ENCODE assay signal across 9 cellular contexts in the genomic region with DNA sequence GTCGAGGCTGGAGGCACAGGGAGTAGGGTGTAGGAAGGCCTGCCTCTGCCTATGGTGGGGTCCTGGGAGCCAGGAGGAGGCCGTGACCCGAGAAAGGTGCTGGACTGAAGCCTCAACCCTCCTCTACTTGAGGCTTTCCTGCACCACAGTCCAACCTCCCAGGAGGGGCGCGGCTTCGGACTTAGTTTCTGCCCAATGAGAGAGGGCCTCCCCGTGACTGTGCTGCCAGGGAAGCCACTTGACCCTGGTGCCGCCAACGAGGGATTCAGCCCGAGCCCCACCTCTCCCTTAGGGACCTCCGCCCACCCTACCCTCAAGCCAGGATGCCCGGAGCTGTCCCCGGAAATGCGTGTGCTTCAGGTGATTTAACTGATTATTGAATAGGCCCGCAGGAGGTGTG. TPM values are rescaled to one million over a fixed set of nuclear protein-coding genes. Genes with fewer than 3 reads are reported as not detected.
A peak's percentile ranks its signal among the peaks of the same experiment; 100 is the strongest.
DNase-seq lines count a peak whose midpoint lies in the region; FAIRE-seq and TF ChIP-seq lines count a peak whose summit lies in the region.
"Not testable (repeated sequence)": the region's sequence is repeated elsewhere in the genome, so short reads cannot be mapped to it uniquely, and the experiment has no call there.
"Had no signal": no experiment of that assay in that cellular context is flagged by ENCODE, and none has a peak within 500 bp of the region (broad histone marks: within the 10 kb centered on the region; RNA-seq: fewer than 3 reads in every experiment).

Gene CGB3 (minus strand): TSS at position 101 of the 400 bp plus-strand sequence. CDS start 362 bp downstream, outside the sequence.

- not testable (repeated sequence) for H3K27ac ChIP-seq in astrocyte (ENCODE audit: low read depth, low read length)

- H4K20me1 ChIP-seq in astrocyte (ENCODE audit: insufficient read depth, low read length): not testable (repeated sequence)

- H3K36me3 ChIP-seq in astrocyte (ENCODE audit: insufficient read depth, low read length): not testable (repeated sequence)

- not testable (repeated sequence) for H2AFZ ChIP-seq in astrocyte (ENCODE audit: low read depth, low read length)

- H3K79me2 ChIP-seq in astrocyte (ENCODE audit: insufficient read depth, low read length): not testable (repeated sequence)

- H3K9ac ChIP-seq in astrocyte (ENCODE audit: low read length): not testable (repeated sequence)

- peaks cover 17% of the 10 kb centered on the region for H3K4me1 Mint-ChIP-seq in astrocyte (ENCODE audit: low read depth, unreplicated experiment)

- not testable (repeated sequence) for H3K4me1 ChIP-seq in astrocyte (ENCODE audit: insufficient read depth, low read length)

- H3K9me3 Mint-ChIP-seq in astrocyte (ENCODE audit: unreplicated experiment): not testable (repeated sequence)

- not testable (repeated sequence) for FAIRE-seq in astrocyte (lab: Jason Lieb, UNC)

- DNase-seq in astrocyte (ENCODE audit: low read depth): not testable (repeated sequence)

- not testable (repeated sequence) for H3K36me3 Mint-ChIP-seq in astrocyte (ENCODE audit: low read depth, unreplicated experiment)

- H3K4me3 Mint-ChIP-seq in astrocyte (ENCODE audit: unreplicated experiment): not testable (repeated sequence)

- H3K27me3 Mint-ChIP-seq in astrocyte (ENCODE audit: low read depth, unreplicated experiment): not testable (repeated sequence)

- peak within 1 kb of the TSS; percentile 54 for H3K27ac Mint-ChIP-seq in astrocyte (ENCODE audit: unreplicated experiment)

- TF ChIP-seq CTCF in astrocyte (IDR thresholded peaks at IDR 0.05; ENCODE audit: insufficient read depth, low read depth, low read length): not testable (repeated sequence)

- not testable (repeated sequence) for H3K4me3 ChIP-seq in astrocyte (ENCODE audit: insufficient read depth, low read depth, low read length)

- H3K27me3 ChIP-seq in astrocyte (ENCODE audit: insufficient read depth, low read length): not testable (repeated sequence)

- not testable (repeated sequence) for H3K9me3 ChIP-seq in astrocyte (ENCODE audit: insufficient read depth, low read depth, low read length)

- H3K4me2 ChIP-seq in astrocyte (ENCODE audit: low read length): not testable (repeated sequence)

RNA-seq across cellular contexts. Expression of gene CGB3, which starts in this region (rescaled TPM):
- total RNA-seq in astrocyte: 3.6 and 4.5 TPM in 2 replicates
- total RNA-seq: A673; B cell; Caco-2; CD4-positive, alpha-beta memory T cell; CD4-positive, alpha-beta T cell; CD4-positive, CD25-positive, alpha-beta regulatory T cell; CD8-positive, alpha-beta memory T cell; CD8-positive, alpha-beta T cell had no signal
